In the genomic region with DNA sequence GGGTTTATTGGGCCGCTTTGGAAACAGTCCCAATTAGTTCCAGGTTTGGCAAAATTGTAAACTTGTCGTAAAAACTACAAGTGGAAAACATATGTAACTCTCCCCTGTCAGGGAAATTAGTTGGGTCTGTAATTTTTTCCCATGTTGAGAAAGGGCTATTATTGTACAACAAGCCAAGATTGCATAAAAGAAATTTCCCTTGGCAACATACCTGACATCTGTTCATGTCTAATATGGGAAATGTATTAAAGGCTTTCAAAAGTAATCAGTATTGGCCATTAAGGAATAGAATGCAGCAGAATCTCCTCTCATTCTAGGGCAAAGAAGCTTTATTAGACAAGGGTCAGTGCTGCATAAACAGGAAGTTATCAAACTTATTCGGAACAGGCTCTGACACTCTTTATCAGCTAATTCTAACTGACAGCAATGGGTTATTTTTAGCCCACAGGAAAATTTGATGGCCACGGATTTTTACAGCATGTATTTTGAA, we compare ENCODE assay signal across 12 cellular contexts.
A peak's percentile ranks its signal among the peaks of the same experiment; 100 is the strongest.
DNase-seq lines count a peak whose midpoint lies in the region; ATAC-seq, FAIRE-seq and TF ChIP-seq lines count a peak whose summit lies in the region.
"Had no signal": no experiment of that assay in that cellular context is flagged by ENCODE, and none has a peak within 500 bp of the region (broad histone marks: within the 10 kb centered on the region; RNA-seq: fewer than 3 reads in every experiment).

No MANE protein-coding gene starts in this region.

- TF ChIP-seq POLR2A in right lobe of liver (IDR thresholded peaks at IDR 0.05) = no peak
- no peak for TF ChIP-seq POLR2A in transverse colon (IDR thresholded peaks at IDR 0.05)

- peaks cover 97% of the 10 kb centered on the region for H3K4me1 Mint-ChIP-seq in activated naive CD4-positive, alpha-beta T cell treated with anti-CD3 and anti-CD28 coated beads, Interleukin-2, amount 50 U/mL, for 24 hours

- whole genome bisulfite sequencing in right lobe of liver (ENCODE audit: insufficient coverage, low coverage, low lambda C conversion rate, missing lambda C conversion rate) = 37% methylated on average over 4 of the region's 4 CpGs
- WGBS in transverse colon (ENCODE audit: low coverage in 1 of 2), 2 donors = 17 to 31% methylated on average over 3 to 4 of the region's 4 CpGs

- TF ChIP-seq CTCF in right lobe of liver (IDR thresholded peaks at IDR 0.05) = no peak
- TF ChIP-seq CTCF in transverse colon (IDR thresholded peaks at IDR 0.05) = no peak

- H3K36me3 Mint-ChIP-seq in activated naive CD4-positive, alpha-beta T cell treated with anti-CD3 and anti-CD28 coated beads, Interleukin-2, amount 50 U/mL, for 24 hours = peaks cover 66% of the 10 kb centered on the region
- peaks cover 81 to 100% of the 10 kb centered on the region in 2 donors for H3K36me3 Mint-ChIP-seq in activated naive CD4-positive, alpha-beta T cell treated with anti-CD3 and anti-CD28 coated beads, Interleukin-2, amount 50 U/mL, for 72 hours

- peaks cover 10% of the 10 kb centered on the region for H3K9me3 Mint-ChIP-seq in activated naive CD4-positive, alpha-beta T cell treated with anti-CD3 and anti-CD28 coated beads, Interleukin-2, amount 50 U/mL, for 24 hours
- H3K9me3 Mint-ChIP-seq in activated naive CD4-positive, alpha-beta T cell treated with anti-CD3 and anti-CD28 coated beads, Interleukin-2, amount 50 U/mL, for 72 hours = peaks cover 6% of the 10 kb centered on the region in 2 donors

- DNase-seq in activated naive CD4-positive, alpha-beta T cell treated with Interleukin-2 at 50 U/mL for 16 hours = no peak
- no peak for DNase-seq in activated naive CD4-positive, alpha-beta T cell treated with anti-CD3 and anti-CD28 coated beads, Interleukin-2, amount 50 U/mL, for 72 hours (ENCODE audit: low spot score in 2 of 2)
- DNase-seq in right lobe of liver (no peak), transverse colon (no peak), RCC 7860 (ENCODE audit: low spot score) (no peak), NCI-H1417 treated with DMSO at 0.1 percent for 48 hours (lab: John Stamatoyannopoulos, UW) (no peak)
- DNase-seq: NCI-H1436 treated with DMSO at 0.1 percent for 48 hours; stimulated activated naive CD8-positive, alpha-beta T cell treated with anti-CD3 and anti-CD28 coated beads, Interleukin-15, amount 100 ng/mL, for 72 hours had no signal

- H3K27me3 ChIP-seq in right lobe of liver = no peaks in the 10 kb centered on the region
- no peaks in the 10 kb centered on the region for H3K27me3 ChIP-seq in transverse colon

- in situ Hi-C loops in transverse colon (cut with MboI; ENCODE audit: low pct_ligation_motif_present in 1 of 4, low pct_unique_long_range_greater_than_20kb in 1 of 4, low sequenced_read_pairs in 3 of 4) = no loop called here

- H3K27me3 Mint-ChIP-seq in activated naive CD4-positive, alpha-beta T cell treated with anti-CD3 and anti-CD28 coated beads, Interleukin-2, amount 50 U/mL, for 24 hours = no peaks in the 10 kb centered on the region
- H3K27me3 Mint-ChIP-seq: stimulated activated naive CD8-positive, alpha-beta T cell treated with anti-CD3 and anti-CD28 coated beads, Interleukin-15, amount 100 ng/mL, for 72 hours had no signal

- H3K4me3 Mint-ChIP-seq in activated naive CD4-positive, alpha-beta T cell treated with anti-CD3 and anti-CD28 coated beads, Interleukin-2, amount 50 U/mL, for 24 hours = no peak overlapping the region
- H3K4me3 Mint-ChIP-seq: stimulated activated naive CD8-positive, alpha-beta T cell treated with anti-CD3 and anti-CD28 coated beads, Interleukin-15, amount 100 ng/mL, for 72 hours had no signal

- FAIRE-seq in RCC 7860 (lab: Jason Lieb, UNC) = no peak
- FAIRE-seq: H1, keratinocyte had no signal

- H3K27ac ChIP-seq in right lobe of liver (peak overlapping the region in 2 of 3 donors; percentile 7 to 24), transverse colon (peak overlapping the region; percentile 69 to 91 (median 82))

- no peak for ATAC-seq in activated naive CD4-positive, alpha-beta T cell treated with anti-CD3 and anti-CD28 coated beads, Interleukin-2, amount 50 U/mL, for 72 hours
- ATAC-seq in right lobe of liver = peak; percentile 27 to 62 (median 36)
- no peak for ATAC-seq in HG02970 (IDR thresholded peaks at IDR 0.05; ENCODE audit: low FRiP score, unreplicated experiment)
- ATAC-seq: stimulated activated naive CD8-positive, alpha-beta T cell treated with anti-CD3 and anti-CD28 coated beads, Interleukin-15, amount 100 ng/mL, for 72 hours had no signal

- H3K4me3 ChIP-seq in right lobe of liver = no peak overlapping the region
- no peak overlapping the region for H3K4me3 ChIP-seq in transverse colon

- H3K4me1 ChIP-seq in right lobe of liver = peaks cover 0 to 28% (median 7%) of the 10 kb centered on the region in 4 donors
- peaks cover 19 to 82% (median 57%) of the 10 kb centered on the region in 4 donors for H3K4me1 ChIP-seq in transverse colon

- TF ChIP-seq EP300 in transverse colon (IDR thresholded peaks at IDR 0.05; ENCODE audit: low read depth) = no peak

- intact Hi-C loops in right lobe of liver (cut with DNase I) (no loop called here), transverse colon (cut with DNase I; ENCODE audit: low total_unique reads) (no loop called here)

- H3K9me3 ChIP-seq in right lobe of liver = no peaks in the 10 kb centered on the region
- H3K9me3 ChIP-seq in transverse colon = no peaks in the 10 kb centered on the region

- H3K27ac Mint-ChIP-seq in activated naive CD4-positive, alpha-beta T cell treated with anti-CD3 and anti-CD28 coated beads, Interleukin-2, amount 50 U/mL, for 24 hours = peak overlapping the region; percentile 59
- peak overlapping the region; percentile 44 to 54 for H3K27ac Mint-ChIP-seq in activated naive CD4-positive, alpha-beta T cell treated with anti-CD3 and anti-CD28 coated beads, Interleukin-2, amount 50 U/mL, for 72 hours
- H3K27ac Mint-ChIP-seq: stimulated activated naive CD8-positive, alpha-beta T cell treated with anti-CD3 and anti-CD28 coated beads, Interleukin-15, amount 100 ng/mL, for 72 hours had no signal

- H3K36me3 ChIP-seq in right lobe of liver (peaks cover 0 to 3% (median 0%) of the 10 kb centered on the region in 4 donors), transverse colon (peaks cover 0 to 7% (median 2%) of the 10 kb centered on the region in 4 donors)

Comparison
In these comparisons a context has a peak if more than half of its experiments do, and no peak if none do; other contexts are left out.
1. ATAC-seq: peak in right lobe of liver (4 of 4); none in activated naive CD4-positive, alpha-beta T cell treated with anti-CD3 and anti-CD28 coated beads, Interleukin-2, amount 50 U/mL, for 72 hours (0 of 2) and HG02970 (single experiment).